Comparison of ENCODE assay signal across 1 cellular context in the genomic region with DNA sequence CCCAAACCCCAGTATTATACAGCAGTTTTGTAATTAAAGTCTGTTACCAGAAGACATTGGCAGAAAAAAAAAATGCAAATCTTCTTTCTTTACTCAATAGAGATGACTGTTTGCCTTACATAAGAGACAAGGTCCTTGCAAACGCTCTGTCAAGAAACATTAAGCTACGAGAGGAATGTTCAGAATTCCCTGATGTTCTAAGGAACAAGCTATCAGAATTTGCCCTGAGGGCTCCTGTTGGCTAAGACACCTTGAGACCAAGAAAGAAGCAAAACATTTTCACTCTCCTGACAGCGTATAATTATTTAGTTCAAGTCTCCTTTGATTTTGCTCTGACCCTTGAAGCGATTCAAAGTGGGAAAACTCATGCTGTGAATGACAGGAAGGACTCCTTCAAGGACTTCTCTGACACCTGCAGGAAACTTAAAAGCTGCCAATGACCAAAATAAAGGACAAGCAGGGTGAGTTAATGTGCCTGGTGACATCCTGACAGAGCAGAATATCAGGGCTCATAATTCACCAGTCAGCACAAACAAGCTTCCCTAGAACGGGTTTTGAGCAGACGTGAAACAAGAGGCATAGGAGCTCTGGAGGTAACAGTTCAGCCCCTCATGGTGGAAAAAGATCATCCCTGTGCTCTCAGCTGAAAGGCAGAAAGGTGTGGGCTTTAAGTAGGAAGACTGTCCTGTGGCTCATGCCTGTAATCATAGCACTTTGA.
TF ChIP-seq lines count a peak whose summit lies in the region.

No MANE protein-coding gene starts in this region.

TF ChIP-seq in neural cell, 6 proteins besides CTCF, POLR2A, EP300 and RAD21 (continued from another document):
- TF ChIP-seq EZH2 (IDR thresholded peaks at IDR 0.05; ENCODE audit: borderline replicate concordance, insufficient read depth, low read length, poor library complexity, severe bottlenecking) (no peak), POLR2AphosphoS5 (IDR thresholded peaks at IDR 0.05) (no peak), SMC3 (conservative IDR thresholded peaks at IDR 0.05; ENCODE audit: poor library complexity) (no peak)
